In the genomic region with DNA sequence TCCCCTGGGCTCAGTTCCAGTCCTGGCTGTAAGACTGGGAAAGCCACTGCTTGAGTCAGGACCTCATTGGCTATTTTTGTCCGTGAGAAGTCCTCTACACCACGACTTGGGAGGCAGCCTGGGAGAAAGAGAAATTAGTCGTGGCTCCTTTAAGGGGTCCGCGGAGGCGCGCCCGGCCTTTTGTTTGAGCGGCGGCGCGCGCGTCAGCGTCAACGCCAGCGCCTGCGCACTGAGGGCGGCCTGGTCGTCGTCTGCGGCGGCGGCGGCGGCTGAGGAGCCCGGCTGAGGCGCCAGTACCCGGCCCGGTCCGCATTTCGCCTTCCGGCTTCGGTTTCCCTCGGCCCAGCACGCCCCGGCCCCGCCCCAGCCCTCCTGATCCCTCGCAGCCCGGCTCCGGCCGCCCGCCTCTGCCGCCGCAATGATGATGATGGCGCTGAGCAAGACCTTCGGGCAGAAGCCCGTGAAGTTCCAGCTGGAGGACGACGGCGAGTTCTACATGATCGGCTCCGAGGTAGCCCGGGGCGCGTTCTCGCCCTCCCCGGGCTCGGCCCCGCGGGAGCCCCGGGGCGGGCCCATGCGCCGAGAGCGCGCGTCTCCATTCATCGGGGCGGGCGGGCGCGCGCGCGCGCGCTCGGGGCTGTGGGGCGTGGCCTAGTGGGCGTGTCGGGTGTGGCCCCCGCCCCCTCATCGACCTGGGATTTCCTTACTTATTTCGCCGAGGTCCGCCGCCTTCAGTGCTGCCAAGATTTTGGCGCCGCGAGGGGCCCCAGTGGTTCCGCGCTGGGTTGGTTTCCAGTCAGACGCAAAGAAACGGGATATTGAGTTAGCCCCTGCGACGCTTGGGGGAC, we compare ENCODE assay signal across 1 cellular context.
A peak's percentile ranks its signal among the peaks of the same experiment; 100 is the strongest.
TF ChIP-seq lines count a peak whose summit lies in the region.

A gene (plus strand): TSS at position 215 of the 848 bp plus-strand sequence. CDS start 204 bp downstream, at position 419.

TF ChIP-seq in HepG2, 621 proteins besides CTCF, POLR2A, EP300 and RAD21 (continued from another document and continues in another):
- TF ChIP-seq, protein P1, sequence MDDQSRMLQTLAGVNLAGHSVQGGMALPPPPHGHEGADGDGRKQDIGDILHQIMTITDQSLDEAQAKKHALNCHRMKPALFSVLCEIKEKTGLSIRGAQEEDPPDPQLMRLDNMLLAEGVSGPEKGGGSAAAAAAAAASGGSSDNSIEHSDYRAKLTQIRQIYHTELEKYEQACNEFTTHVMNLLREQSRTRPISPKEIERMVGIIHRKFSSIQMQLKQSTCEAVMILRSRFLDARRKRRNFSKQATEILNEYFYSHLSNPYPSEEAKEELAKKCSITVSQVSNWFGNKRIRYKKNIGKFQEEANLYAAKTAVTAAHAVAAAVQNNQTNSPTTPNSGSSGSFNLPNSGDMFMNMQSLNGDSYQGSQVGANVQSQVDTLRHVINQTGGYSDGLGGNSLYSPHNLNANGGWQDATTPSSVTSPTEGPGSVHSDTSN (CRISPR knock-in tag; IDR thresholded peaks at IDR 0.05; ENCODE audit: borderline replicate concordance): no peak
- TF ChIP-seq MED8 (CRISPR knock-in tag; IDR thresholded peaks at IDR 0.05; ENCODE audit: insufficient replicate concordance) (peak; percentile 36), CC2D1A (CRISPR knock-in tag; IDR thresholded peaks at IDR 0.05) (no peak), MEIS2 (CRISPR knock-in tag; IDR thresholded peaks at IDR 0.05) (peak; percentile 46; the same call in 1 of the 2 replicates), ZNF296 (CRISPR knock-in tag; conservative IDR thresholded peaks at IDR 0.05) (no peak), ZSCAN9 (CRISPR knock-in tag; IDR thresholded peaks at IDR 0.05; ENCODE audit: borderline replicate concordance) (no peak), JUND (CRISPR knock-in tag; IDR thresholded peaks at IDR 0.05) (no peak), NFKBIZ (CRISPR knock-in tag; IDR thresholded peaks at IDR 0.05) (no peak), PAX8 (CRISPR knock-in tag; IDR thresholded peaks at IDR 0.05; ENCODE audit: borderline replicate concordance) (no peak), MBNL3 (CRISPR knock-in tag; conservative IDR thresholded peaks at IDR 0.05) (no peak), HNF4A (CRISPR knock-in tag; IDR thresholded peaks at IDR 0.05) (no peak), AGO2 (optimal IDR thresholded peaks at IDR 0.05; ENCODE audit: low read depth, low read length) (peak; percentile 92), RFX5 (IDR thresholded peaks at IDR 0.05; ENCODE audit: low read depth, low read length) (no peak), ONECUT2 (CRISPR knock-in tag; IDR thresholded peaks at IDR 0.05) (peak; percentile 64; the same call in 1 of the 2 replicates), ZFAT (CRISPR knock-in tag; conservative IDR thresholded peaks at IDR 0.05) (no peak), KLF12 (CRISPR knock-in tag; IDR thresholded peaks at IDR 0.05; ENCODE audit: borderline replicate concordance) (no peak), ZNF674 (CRISPR knock-in tag; IDR thresholded peaks at IDR 0.05; ENCODE audit: low read depth) (peak; percentile 78; the same call in 1 of the 2 replicates), ATF7-NPFF (CRISPR knock-in tag; IDR thresholded peaks at IDR 0.05; ENCODE audit: low read depth) (no peak; the same call in 1 of the 2 replicates), ERF (CRISPR knock-in tag; IDR thresholded peaks at IDR 0.05) (no peak; the same call in 1 of the 2 replicates), TEAD2 (CRISPR knock-in tag; IDR thresholded peaks at IDR 0.05) (no peak), ZNF251 (CRISPR knock-in tag; IDR thresholded peaks at IDR 0.05) (no peak), ZNF75D (CRISPR knock-in tag; IDR thresholded peaks at IDR 0.05; ENCODE audit: borderline replicate concordance) (no peak), YEATS2 (CRISPR knock-in tag; IDR thresholded peaks at IDR 0.05; ENCODE audit: borderline replicate concordance) (no peak), ZNF629 (CRISPR knock-in tag; conservative IDR thresholded peaks at IDR 0.05) (no peak; the same call in 1 of the 2 replicates), FOXP1 (IDR thresholded peaks at IDR 0.05) (no peak), FOXP1 (CRISPR knock-in tag; IDR thresholded peaks at IDR 0.05) (no peak), CBX2 (IDR thresholded peaks at IDR 0.05; ENCODE audit: low read depth, low read length) (no peak), CBX2 (CRISPR knock-in tag; IDR thresholded peaks at IDR 0.05; ENCODE audit: low read depth) (no peak), RBM39 (IDR thresholded peaks at IDR 0.05; ENCODE audit: low read depth, low read length, poor library complexity, severe bottlenecking) (no peak)
- TF ChIP-seq, protein P2, sequence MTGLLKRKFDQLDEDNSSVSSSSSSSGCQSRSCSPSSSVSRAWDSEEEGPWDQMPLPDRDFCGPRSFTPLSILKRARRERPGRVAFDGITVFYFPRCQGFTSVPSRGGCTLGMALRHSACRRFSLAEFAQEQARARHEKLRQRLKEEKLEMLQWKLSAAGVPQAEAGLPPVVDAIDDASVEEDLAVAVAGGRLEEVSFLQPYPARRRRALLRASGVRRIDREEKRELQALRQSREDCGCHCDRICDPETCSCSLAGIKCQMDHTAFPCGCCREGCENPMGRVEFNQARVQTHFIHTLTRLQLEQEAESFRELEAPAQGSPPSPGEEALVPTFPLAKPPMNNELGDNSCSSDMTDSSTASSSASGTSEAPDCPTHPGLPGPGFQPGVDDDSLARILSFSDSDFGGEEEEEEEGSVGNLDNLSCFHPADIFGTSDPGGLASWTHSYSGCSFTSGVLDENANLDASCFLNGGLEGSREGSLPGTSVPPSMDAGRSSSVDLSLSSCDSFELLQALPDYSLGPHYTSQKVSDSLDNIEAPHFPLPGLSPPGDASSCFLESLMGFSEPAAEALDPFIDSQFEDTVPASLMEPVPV (CRISPR knock-in tag; IDR thresholded peaks at IDR 0.05): peak; percentile 77; the same call in 1 of the 2 replicates
- TF ChIP-seq, protein P3, sequence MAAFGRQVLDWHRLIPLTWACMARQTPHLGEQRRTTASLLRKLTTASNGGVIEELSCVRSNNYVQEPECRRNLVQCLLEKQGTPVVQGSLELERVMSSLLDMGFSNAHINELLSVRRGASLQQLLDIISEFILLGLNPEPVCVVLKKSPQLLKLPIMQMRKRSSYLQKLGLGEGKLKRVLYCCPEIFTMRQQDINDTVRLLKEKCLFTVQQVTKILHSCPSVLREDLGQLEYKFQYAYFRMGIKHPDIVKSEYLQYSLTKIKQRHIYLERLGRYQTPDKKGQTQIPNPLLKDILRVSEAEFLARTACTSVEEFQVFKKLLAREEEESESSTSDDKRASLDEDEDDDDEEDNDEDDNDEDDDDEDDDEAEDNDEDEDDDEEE (CRISPR knock-in tag; IDR thresholded peaks at IDR 0.05): no peak
- TF ChIP-seq, protein P4, sequence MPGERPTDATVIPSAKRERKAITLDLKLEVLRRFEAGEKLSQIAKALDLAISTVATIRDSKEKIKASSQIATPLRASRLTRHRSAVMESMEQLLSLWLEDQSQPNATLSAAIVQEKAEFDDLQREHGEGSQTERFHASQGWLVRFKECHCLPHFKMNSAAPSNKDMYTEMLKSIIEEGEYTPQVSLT (CRISPR knock-in tag; IDR thresholded peaks at IDR 0.05; ENCODE audit: borderline replicate concordance, low read depth): no peak
- TF ChIP-seq, protein P5, sequence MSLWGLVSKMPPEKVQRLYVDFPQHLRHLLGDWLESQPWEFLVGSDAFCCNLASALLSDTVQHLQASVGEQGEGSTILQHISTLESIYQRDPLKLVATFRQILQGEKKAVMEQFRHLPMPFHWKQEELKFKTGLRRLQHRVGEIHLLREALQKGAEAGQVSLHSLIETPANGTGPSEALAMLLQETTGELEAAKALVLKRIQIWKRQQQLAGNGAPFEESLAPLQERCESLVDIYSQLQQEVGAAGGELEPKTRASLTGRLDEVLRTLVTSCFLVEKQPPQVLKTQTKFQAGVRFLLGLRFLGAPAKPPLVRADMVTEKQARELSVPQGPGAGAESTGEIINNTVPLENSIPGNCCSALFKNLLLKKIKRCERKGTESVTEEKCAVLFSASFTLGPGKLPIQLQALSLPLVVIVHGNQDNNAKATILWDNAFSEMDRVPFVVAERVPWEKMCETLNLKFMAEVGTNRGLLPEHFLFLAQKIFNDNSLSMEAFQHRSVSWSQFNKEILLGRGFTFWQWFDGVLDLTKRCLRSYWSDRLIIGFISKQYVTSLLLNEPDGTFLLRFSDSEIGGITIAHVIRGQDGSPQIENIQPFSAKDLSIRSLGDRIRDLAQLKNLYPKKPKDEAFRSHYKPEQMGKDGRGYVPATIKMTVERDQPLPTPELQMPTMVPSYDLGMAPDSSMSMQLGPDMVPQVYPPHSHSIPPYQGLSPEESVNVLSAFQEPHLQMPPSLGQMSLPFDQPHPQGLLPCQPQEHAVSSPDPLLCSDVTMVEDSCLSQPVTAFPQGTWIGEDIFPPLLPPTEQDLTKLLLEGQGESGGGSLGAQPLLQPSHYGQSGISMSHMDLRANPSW (CRISPR knock-in tag; IDR thresholded peaks at IDR 0.05; ENCODE audit: borderline replicate concordance): no peak
- TF ChIP-seq, protein P6, sequence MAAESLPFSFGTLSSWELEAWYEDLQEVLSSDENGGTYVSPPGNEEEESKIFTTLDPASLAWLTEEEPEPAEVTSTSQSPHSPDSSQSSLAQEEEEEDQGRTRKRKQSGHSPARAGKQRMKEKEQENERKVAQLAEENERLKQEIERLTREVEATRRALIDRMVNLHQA (CRISPR knock-in tag; IDR thresholded peaks at IDR 0.05): no peak
- TF ChIP-seq, protein P7, sequence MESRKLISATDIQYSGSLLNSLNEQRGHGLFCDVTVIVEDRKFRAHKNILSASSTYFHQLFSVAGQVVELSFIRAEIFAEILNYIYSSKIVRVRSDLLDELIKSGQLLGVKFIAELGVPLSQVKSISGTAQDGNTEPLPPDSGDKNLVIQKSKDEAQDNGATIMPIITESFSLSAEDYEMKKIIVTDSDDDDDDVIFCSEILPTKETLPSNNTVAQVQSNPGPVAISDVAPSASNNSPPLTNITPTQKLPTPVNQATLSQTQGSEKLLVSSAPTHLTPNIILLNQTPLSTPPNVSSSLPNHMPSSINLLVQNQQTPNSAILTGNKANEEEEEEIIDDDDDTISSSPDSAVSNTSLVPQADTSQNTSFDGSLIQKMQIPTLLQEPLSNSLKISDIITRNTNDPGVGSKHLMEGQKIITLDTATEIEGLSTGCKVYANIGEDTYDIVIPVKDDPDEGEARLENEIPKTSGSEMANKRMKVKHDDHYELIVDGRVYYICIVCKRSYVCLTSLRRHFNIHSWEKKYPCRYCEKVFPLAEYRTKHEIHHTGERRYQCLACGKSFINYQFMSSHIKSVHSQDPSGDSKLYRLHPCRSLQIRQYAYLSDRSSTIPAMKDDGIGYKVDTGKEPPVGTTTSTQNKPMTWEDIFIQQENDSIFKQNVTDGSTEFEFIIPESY (CRISPR knock-in tag; IDR thresholded peaks at IDR 0.05): no peak
- TF ChIP-seq, protein P8, sequence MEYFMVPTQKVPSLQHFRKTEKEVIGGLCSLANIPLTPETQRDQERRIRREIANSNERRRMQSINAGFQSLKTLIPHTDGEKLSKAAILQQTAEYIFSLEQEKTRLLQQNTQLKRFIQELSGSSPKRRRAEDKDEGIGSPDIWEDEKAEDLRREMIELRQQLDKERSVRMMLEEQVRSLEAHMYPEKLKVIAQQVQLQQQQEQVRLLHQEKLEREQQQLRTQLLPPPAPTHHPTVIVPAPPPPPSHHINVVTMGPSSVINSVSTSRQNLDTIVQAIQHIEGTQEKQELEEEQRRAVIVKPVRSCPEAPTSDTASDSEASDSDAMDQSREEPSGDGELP (IDR thresholded peaks at IDR 0.05; ENCODE audit: borderline replicate concordance, low read depth): no peak
- TF ChIP-seq, protein P9, sequence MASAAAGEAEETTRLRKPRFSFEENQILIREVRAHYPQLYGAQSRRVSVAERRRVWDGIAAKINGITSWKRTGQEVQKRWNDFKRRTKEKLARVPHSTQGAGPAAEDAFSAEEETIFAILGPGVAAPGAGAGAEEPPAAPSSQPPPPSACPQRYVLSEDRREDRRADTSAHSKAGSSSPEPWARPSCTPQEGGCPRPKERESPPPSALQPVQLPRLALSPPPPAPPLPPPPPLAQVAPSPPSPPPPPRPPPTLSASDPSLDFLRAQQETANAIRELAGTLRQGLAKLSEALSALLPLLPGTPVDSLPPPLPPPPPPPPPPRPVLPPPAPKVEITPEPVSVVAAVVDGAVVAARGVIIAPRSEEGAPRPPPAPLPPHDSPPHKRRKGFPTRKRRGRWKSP (CRISPR knock-in tag; IDR thresholded peaks at IDR 0.05): peak; percentile 54
- TF ChIP-seq, protein P10, sequence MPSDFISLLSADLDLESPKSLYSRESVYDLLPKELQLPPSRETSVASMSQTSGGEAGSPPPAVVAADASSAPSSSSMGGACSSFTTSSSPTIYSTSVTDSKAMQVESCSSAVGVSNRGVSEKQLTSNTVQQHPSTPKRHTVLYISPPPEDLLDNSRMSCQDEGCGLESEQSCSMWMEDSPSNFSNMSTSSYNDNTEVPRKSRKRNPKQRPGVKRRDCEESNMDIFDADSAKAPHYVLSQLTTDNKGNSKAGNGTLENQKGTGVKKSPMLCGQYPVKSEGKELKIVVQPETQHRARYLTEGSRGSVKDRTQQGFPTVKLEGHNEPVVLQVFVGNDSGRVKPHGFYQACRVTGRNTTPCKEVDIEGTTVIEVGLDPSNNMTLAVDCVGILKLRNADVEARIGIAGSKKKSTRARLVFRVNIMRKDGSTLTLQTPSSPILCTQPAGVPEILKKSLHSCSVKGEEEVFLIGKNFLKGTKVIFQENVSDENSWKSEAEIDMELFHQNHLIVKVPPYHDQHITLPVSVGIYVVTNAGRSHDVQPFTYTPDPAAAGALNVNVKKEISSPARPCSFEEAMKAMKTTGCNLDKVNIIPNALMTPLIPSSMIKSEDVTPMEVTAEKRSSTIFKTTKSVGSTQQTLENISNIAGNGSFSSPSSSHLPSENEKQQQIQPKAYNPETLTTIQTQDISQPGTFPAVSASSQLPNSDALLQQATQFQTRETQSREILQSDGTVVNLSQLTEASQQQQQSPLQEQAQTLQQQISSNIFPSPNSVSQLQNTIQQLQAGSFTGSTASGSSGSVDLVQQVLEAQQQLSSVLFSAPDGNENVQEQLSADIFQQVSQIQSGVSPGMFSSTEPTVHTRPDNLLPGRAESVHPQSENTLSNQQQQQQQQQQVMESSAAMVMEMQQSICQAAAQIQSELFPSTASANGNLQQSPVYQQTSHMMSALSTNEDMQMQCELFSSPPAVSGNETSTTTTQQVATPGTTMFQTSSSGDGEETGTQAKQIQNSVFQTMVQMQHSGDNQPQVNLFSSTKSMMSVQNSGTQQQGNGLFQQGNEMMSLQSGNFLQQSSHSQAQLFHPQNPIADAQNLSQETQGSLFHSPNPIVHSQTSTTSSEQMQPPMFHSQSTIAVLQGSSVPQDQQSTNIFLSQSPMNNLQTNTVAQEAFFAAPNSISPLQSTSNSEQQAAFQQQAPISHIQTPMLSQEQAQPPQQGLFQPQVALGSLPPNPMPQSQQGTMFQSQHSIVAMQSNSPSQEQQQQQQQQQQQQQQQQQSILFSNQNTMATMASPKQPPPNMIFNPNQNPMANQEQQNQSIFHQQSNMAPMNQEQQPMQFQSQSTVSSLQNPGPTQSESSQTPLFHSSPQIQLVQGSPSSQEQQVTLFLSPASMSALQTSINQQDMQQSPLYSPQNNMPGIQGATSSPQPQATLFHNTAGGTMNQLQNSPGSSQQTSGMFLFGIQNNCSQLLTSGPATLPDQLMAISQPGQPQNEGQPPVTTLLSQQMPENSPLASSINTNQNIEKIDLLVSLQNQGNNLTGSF (CRISPR knock-in tag; IDR thresholded peaks at IDR 0.05): peak; percentile 64; the same call in 1 of the 2 replicates
- TF ChIP-seq, protein P11, sequence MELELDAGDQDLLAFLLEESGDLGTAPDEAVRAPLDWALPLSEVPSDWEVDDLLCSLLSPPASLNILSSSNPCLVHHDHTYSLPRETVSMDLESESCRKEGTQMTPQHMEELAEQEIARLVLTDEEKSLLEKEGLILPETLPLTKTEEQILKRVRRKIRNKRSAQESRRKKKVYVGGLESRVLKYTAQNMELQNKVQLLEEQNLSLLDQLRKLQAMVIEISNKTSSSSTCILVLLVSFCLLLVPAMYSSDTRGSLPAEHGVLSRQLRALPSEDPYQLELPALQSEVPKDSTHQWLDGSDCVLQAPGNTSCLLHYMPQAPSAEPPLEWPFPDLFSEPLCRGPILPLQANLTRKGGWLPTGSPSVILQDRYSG (CRISPR knock-in tag; IDR thresholded peaks at IDR 0.05): no peak
